In genomic region chr19:47613165-47614146, GRCh38 we compare ENCODE assay signal across 12 cellular contexts. TPM values are rescaled to one million over a fixed set of nuclear protein-coding genes. Genes with fewer than 3 reads are reported as not detected.
DNase-seq lines count a peak whose midpoint lies in the region; ATAC-seq and TF ChIP-seq lines count a peak whose summit lies in the region.
"Had no signal": no experiment of that assay in that cellular context is flagged by ENCODE, and none has a peak within 500 bp of the region (broad histone marks: within the 10 kb centered on the region; RNA-seq: fewer than 3 reads in every experiment).

No MANE protein-coding gene starts in this region.

- peak overlapping the region; percentile 42; the same call in 1 of the 2 replicates for H3K9ac ChIP-seq in SK-N-SH

- no peak overlapping the region for H2AFZ ChIP-seq in SK-N-SH (ENCODE audit: low read depth)

- H3F3A ChIP-seq in SK-N-SH (replicated peaks; ENCODE audit: insufficient read depth) = peaks cover 18% of the 10 kb centered on the region

- peaks cover 26 to 27% of the 10 kb centered on the region in 2 experiments; a peak in 2 of 4 replicates for H3K4me1 ChIP-seq in SK-N-SH (ENCODE audit: control insufficient read depth in 1 of 2, insufficient read depth in 2 of 2, low read depth in 1 of 2, low read length in 1 of 2)

- ATAC-seq in HG03196 (IDR thresholded peaks at IDR 0.05; ENCODE audit: unreplicated experiment) = no peak
- ATAC-seq: mucosa of descending colon had no signal

- peaks cover 57% of the 10 kb centered on the region for H4K20me1 ChIP-seq in SK-N-SH (ENCODE audit: insufficient read depth)

- peak in 1 of 2 experiments; percentile 55; a peak in 1 of 4 replicates for TF ChIP-seq EP300 in SK-N-SH (IDR thresholded peaks at IDR 0.05; ENCODE audit: borderline replicate concordance in 1 of 2, low read depth in 1 of 2, low read length in 1 of 2)

- H3K4me2 ChIP-seq in SK-N-SH = peak overlapping the region; percentile 78

- TF ChIP-seq CTCF in SK-N-SH (IDR thresholded peaks at IDR 0.05) (no peak), foreskin fibroblast (IDR thresholded peaks at IDR 0.05; ENCODE audit: low read depth, low read length) (no peak)

- DNase-seq in EH (ENCODE audit: low read depth) (peak; percentile 90), SK-N-SH (peak; percentile 51), foreskin fibroblast (peak; percentile 64 to 86), renal cortical epithelial cell (ENCODE audit: low read depth) (peak; percentile 67), NCI-H187 (lab: John Stamatoyannopoulos, UW) (no peak), posterior cingulate gyrus (no peak)
- DNase-seq in activated T-cell treated with anti-CD3 and anti-CD28 coated beads, Interleukin-2, amount 50 U/mL, for 1 hour = no peak
- DNase-seq: activated naive CD4-positive, alpha-beta T cell treated with Interleukin-2 at 50 U/mL for 16 hours; mucosa of descending colon; stimulated activated naive CD4-positive, alpha-beta T cell treated with Interleukin-2 at 50 U/mL for 16 hours had no signal

- peaks cover 95% of the 10 kb centered on the region for H3K79me2 ChIP-seq in SK-N-SH (ENCODE audit: insufficient read depth)

- intact Hi-C loops in posterior cingulate gyrus (cut with DNase I) = loop anchor here (5.0 kb wide), 1 partner anchor 84 kb away; no protein-coding TSS in a partner anchor

- TF ChIP-seq RAD21 in SK-N-SH (IDR thresholded peaks at IDR 0.05; ENCODE audit: low read length) = no peak

- peak overlapping the region; percentile 3 to 40; a peak in 1 of 4 replicates for H3K4me3 ChIP-seq in SK-N-SH (ENCODE audit: low read depth in 2 of 2, low read length in 1 of 2)
- H3K4me3 ChIP-seq in foreskin fibroblast (ENCODE audit: low read depth in 1 of 2, low read length in 2 of 2) = peak overlapping the region in 1 of 2 donors; percentile 19
- H3K4me3 ChIP-seq: mucosa of descending colon had no signal

- CTCF ChIA-PET in SK-N-SH (lab: Yijun Ruan, JAX) = interaction anchor here (1.3 to 5.0 kb wide), 4 partner anchors 13 to 177 kb away, joined by 3 to 36 read pairs (median 4); no protein-coding TSS in a partner anchor

- H3K9me3 ChIP-seq in SK-N-SH = no peaks in the 10 kb centered on the region
- H3K9me3 ChIP-seq: mucosa of descending colon had no signal

- no peaks in the 10 kb centered on the region for H3K27me3 ChIP-seq in SK-N-SH (ENCODE audit: insufficient read depth)

- H3K9me2 ChIP-seq in SK-N-SH = no peaks in the 10 kb centered on the region

- peak overlapping the region; percentile 81 to 88 for H3K27ac ChIP-seq in SK-N-SH (ENCODE audit: low read depth in 2 of 2, low read length in 1 of 2)

- 55% methylated on average over 16 of the region's 16 CpGs for WGBS in SK-N-SH (ENCODE audit: low lambda C conversion rate)

- peaks cover 0 to 4% of the 10 kb centered on the region in 2 experiments for H3K36me3 ChIP-seq in SK-N-SH (replicated peaks in 1 of 2; ENCODE audit: control insufficient read depth in 1 of 2, insufficient read depth in 2 of 2, low read length in 1 of 2)

- POLR2A ChIA-PET in SK-N-SH (lab: Yijun Ruan, JAX) = no interaction called here

TF ChIP-seq in SK-N-SH, 30 proteins besides CTCF, POLR2A, EP300 and RAD21 (continues in another document):
- TF ChIP-seq FOSL2 (IDR thresholded peaks at IDR 0.05; ENCODE audit: borderline replicate concordance, low read depth) (peak; percentile 27; the same call in 1 of the 2 replicates), RCOR1 (IDR thresholded peaks at IDR 0.05; ENCODE audit: low read length) (peak; percentile 80; the same call in 1 of the 2 replicates), MXI1 (IDR thresholded peaks at IDR 0.05; ENCODE audit: low read depth, low read length) (no peak), TCF12 (IDR thresholded peaks at IDR 0.05) (peak; percentile 95), RXRA (IDR thresholded peaks at IDR 0.05; ENCODE audit: borderline replicate concordance, low read depth) (no peak; the same call in 1 of the 2 replicates), FOXJ3 (CRISPR knock-in tag; IDR thresholded peaks at IDR 0.05) (no peak), POLR2AphosphoS5 (IDR thresholded peaks at IDR 0.05; ENCODE audit: low read depth, low read length) (peak; percentile 44; the same call in 1 of the 2 replicates), EZH2phosphoT487 (IDR thresholded peaks at IDR 0.05; ENCODE audit: borderline replicate concordance, low read depth) (no peak), RFX5 (IDR thresholded peaks at IDR 0.05; ENCODE audit: low read length) (no peak), ZBTB33 (IDR thresholded peaks at IDR 0.05; ENCODE audit: borderline replicate concordance, low read depth) (no peak), ELF1 (IDR thresholded peaks at IDR 0.05) (peak; percentile 24; the same call in 1 of the 2 replicates), TAF1 (IDR thresholded peaks at IDR 0.05; ENCODE audit: borderline replicate concordance, low read depth, low read length) (peak; percentile 13; the same call in 1 of the 2 replicates), REST (IDR thresholded peaks at IDR 0.05; ENCODE audit: low read depth, low read length) (no peak), SMC3 (IDR thresholded peaks at IDR 0.05; ENCODE audit: low read depth, low read length) (no peak), USF1 (IDR thresholded peaks at IDR 0.05; ENCODE audit: borderline replicate concordance, low read depth) (no peak), GATA2 (CRISPR knock-in tag; IDR thresholded peaks at IDR 0.05) (no peak), SIN3A (IDR thresholded peaks at IDR 0.05; ENCODE audit: borderline replicate concordance, low read depth, low read length) (peak; percentile 70; the same call in 1 of the 2 replicates), TEAD4 (IDR thresholded peaks at IDR 0.05; ENCODE audit: borderline replicate concordance, insufficient read depth) (0 out of 2 replicates have a peak, but pooled peaks have one; percentile 48), FOXM1 (IDR thresholded peaks at IDR 0.05; ENCODE audit: low read depth) (no peak), NRF1 (IDR thresholded peaks at IDR 0.05; ENCODE audit: low read depth, low read length) (no peak), MAX (IDR thresholded peaks at IDR 0.05; ENCODE audit: low read depth) (peak; percentile 60; the same call in 1 of the 2 replicates), YY1 (IDR thresholded peaks at IDR 0.05; ENCODE audit: low read depth) (peak; percentile 59; the same call in 1 of the 2 replicates)

RNA-seq across cellular contexts. Expression of gene BICRA, which starts 4.5 kb away (rescaled TPM):
- polyA plus RNA-seq in SK-N-SH (2012; rRNA removed) = 0.75 and 1.4 TPM in 2 replicates
- polyA plus RNA-seq in SK-N-SH (2012; cell fraction: cytosol; rRNA removed) = 1.8 and 2.3 TPM in 2 replicates
- 8.4 and 12.8 TPM in 2 replicates for polyA plus RNA-seq in SK-N-SH (2012; cell fraction: nucleus; rRNA removed)
- 7.1 and 18.8 TPM in 2 replicates for total RNA-seq in renal cortical epithelial cell

RNA-seq across cellular contexts. Expression of gene ZNF541, which starts 40.5 kb away (rescaled TPM):
- 0.08 TPM in 2 replicates for polyA plus RNA-seq in SK-N-SH (2012; rRNA removed)
- polyA plus RNA-seq in SK-N-SH (2012; cell fraction: cytosol; rRNA removed) = 0.05 and 0.10 TPM in 2 replicates
- polyA plus RNA-seq in SK-N-SH (2012; cell fraction: nucleus; rRNA removed) = 0.20 and 0.36 TPM in 2 replicates
- total RNA-seq in renal cortical epithelial cell = not detected in 2 replicates
- total RNA-seq: RPMI7951 had no signal

Comparison
In these comparisons a context has a peak if more than half of its experiments do, and no peak if none do; other contexts are left out.
1. DNase-seq: peak in EH (single experiment), SK-N-SH (single experiment), foreskin fibroblast (2 of 2) and renal cortical epithelial cell (single experiment); none in NCI-H187 (0 of 2), activated T-cell treated with anti-CD3 and anti-CD28 coated beads, Interleukin-2, amount 50 U/mL, for 1 hour (single experiment) and posterior cingulate gyrus (0 of 10).